ENCODE assay signal across 8 cellular contexts in the genomic region with DNA sequence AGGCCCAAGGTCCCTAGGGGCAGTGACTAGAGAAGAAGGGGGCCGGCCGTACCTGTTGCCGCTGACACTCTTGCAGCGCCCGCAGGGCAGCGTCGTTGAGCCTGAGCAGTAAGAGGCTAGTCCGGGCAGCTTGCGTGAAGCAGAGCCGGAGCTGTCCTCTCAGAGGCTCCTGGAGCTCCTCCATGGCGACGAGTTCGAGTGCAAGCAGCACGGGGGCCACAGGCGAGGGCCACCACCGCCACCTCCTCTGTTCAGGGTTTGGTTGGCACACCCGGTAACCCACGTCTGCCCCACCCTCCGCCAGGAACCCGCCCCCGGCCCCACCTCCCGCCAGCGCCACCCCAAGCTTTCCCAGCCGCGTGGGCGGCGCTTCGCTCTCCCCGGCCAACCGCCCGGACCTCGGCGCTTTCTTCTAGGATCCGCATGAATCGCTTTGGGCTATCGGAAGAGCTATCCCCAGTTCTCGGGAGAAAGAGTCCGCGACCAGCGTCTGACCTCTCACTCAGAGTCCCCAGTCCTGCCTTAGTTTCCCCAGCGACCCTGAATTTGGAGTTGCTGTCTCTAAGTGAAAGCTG. TPM values are rescaled to one million over a fixed set of nuclear protein-coding genes. Genes with fewer than 3 reads are reported as not detected.
DNase-seq lines count a peak whose midpoint lies in the region; ATAC-seq and TF ChIP-seq lines count a peak whose summit lies in the region.

TSS of gene ELL3 (minus strand) at position 249 of the 575 bp plus-strand sequence. CDS start at position 184, 65 bp downstream.

- peak within 1 kb of the TSS; percentile 82 for H3K4me3 Mint-ChIP-seq in GM23338
- peak within 1 kb of the TSS; percentile 91 for H3K4me3 Mint-ChIP-seq in activated naive CD8-positive, alpha-beta T cell treated with anti-CD3 and anti-CD28 coated beads, Interleukin-2, amount 10 ng/mL, durations not matched to agents 7 days and 5 days

- H3K9me3 ChIP-seq in MG63 (no peaks in the 10 kb centered on the region), SK-N-SH (no peaks in the 10 kb centered on the region), heart left ventricle (no peaks in the 10 kb centered on the region), psoas muscle (no peaks in the 10 kb centered on the region), aorta (ENCODE audit: control insufficient read depth, low read length) (no peaks in the 10 kb centered on the region)

- H2AFZ ChIP-seq in GM23338 (peak within 1 kb of the TSS; percentile 98), SK-N-SH (ENCODE audit: low read depth) (peak within 1 kb of the TSS; percentile 69)

- H3K4me2 ChIP-seq in GM23338 (peak within 1 kb of the TSS; percentile 96), SK-N-SH (peak within 1 kb of the TSS; percentile 75)

- WGBS in SK-N-SH (ENCODE audit: low lambda C conversion rate), result 30% methylated on average over 16 of the region's 41 CpGs
- 2 to 5% (median 2%) methylated on average over 14 to 41 of the region's 41 CpGs for WGBS in heart left ventricle, 4 donors
- 0 to 2% (median 2%) methylated on average over 39 to 41 of the region's 41 CpGs for WGBS in psoas muscle, 3 donors
- WGBS in aorta, 2 donors, result 0% methylated on average over 30 to 41 of the region's 41 CpGs

- H3K27ac ChIP-seq in GM23338 (ENCODE audit: low read depth), result peak within 1 kb of the TSS; percentile 76; the same call in 1 of the 2 replicates
- peak within 1 kb of the TSS in 1 of 2 experiments; percentile 22; a peak in 2 of 4 replicates for H3K27ac ChIP-seq in SK-N-SH (ENCODE audit: low read depth in 2 of 2, low read length in 1 of 2)
- peak within 1 kb of the TSS; percentile 30 to 91 (median 81) for H3K27ac ChIP-seq in heart left ventricle
- H3K27ac ChIP-seq in psoas muscle, result peak within 1 kb of the TSS; percentile 74
- peak within 1 kb of the TSS in 1 of 2 donors; percentile 78 for H3K27ac ChIP-seq in aorta (ENCODE audit: low read depth in 1 of 2, low read length in 2 of 2)

- H3K9ac ChIP-seq in SK-N-SH, result peak within 1 kb of the TSS; percentile 23; the same call in 1 of the 2 replicates

- peak in 1 of 2 donors; percentile 18 for TF ChIP-seq POLR2A in heart left ventricle (IDR thresholded peaks at IDR 0.05)

- H3K79me2 ChIP-seq in GM23338 (replicated peaks; ENCODE audit: insufficient read depth) (no peaks in the 10 kb centered on the region), SK-N-SH (ENCODE audit: insufficient read depth) (no peaks in the 10 kb centered on the region)

- H3K4me1 ChIP-seq in GM23338 (ENCODE audit: insufficient read depth), result peaks cover 11% of the 10 kb centered on the region
- peaks cover 0 to 3% of the 10 kb centered on the region in 2 experiments; a peak in 1 of 4 replicates for H3K4me1 ChIP-seq in SK-N-SH (ENCODE audit: control insufficient read depth in 1 of 2, insufficient read depth in 2 of 2, low read depth in 1 of 2, low read length in 1 of 2)
- H3K4me1 ChIP-seq in heart left ventricle, result peaks cover 0 to 26% (median 13%) of the 10 kb centered on the region in 12 donors
- H3K4me1 ChIP-seq in psoas muscle, result peaks cover 4% of the 10 kb centered on the region
- no peaks in the 10 kb centered on the region for H3K4me1 ChIP-seq in aorta (ENCODE audit: control insufficient read depth in 1 of 2, insufficient read depth in 2 of 2, low read length in 2 of 2)

- CTCF ChIA-PET in SK-N-SH (lab: Yijun Ruan, JAX), result interaction anchor here (0.6 to 3.0 kb wide), 9 partner anchors 8 to 690 kb away, joined by 3 to 13 read pairs (median 5); partner anchors contain the start of gene SERF2

- TF ChIP-seq EP300 in SK-N-SH (IDR thresholded peaks at IDR 0.05; ENCODE audit: borderline replicate concordance in 1 of 2, low read depth in 1 of 2, low read length in 1 of 2), result no peak

- DNase-seq in Daoy (ENCODE audit: low read depth) (peak; percentile 81), GM23338 (ENCODE audit: low spot score) (peak; percentile 80), MG63 (peak; percentile 85), SK-N-SH (peak; percentile 61), heart left ventricle (peak; percentile 78 to 89 (median 81)), psoas muscle (peak; percentile 81 to 85), aorta (peak; percentile 87 to 94)
- DNase-seq in activated naive CD8-positive, alpha-beta T cell treated with anti-CD3 and anti-CD28 coated beads, Interleukin-2, amount 10 ng/mL, durations not matched to agents 7 days and 5 days, result peak; percentile 84

- TF ChIP-seq RAD21 in SK-N-SH (IDR thresholded peaks at IDR 0.05; ENCODE audit: low read length), result no peak

- no peaks in the 10 kb centered on the region; the same call in 2 of the 3 replicates for H3K9me3 Mint-ChIP-seq in GM23338
- no peaks in the 10 kb centered on the region for H3K9me3 Mint-ChIP-seq in activated naive CD8-positive, alpha-beta T cell treated with anti-CD3 and anti-CD28 coated beads, Interleukin-2, amount 10 ng/mL, durations not matched to agents 7 days and 5 days

- peaks cover 17% of the 10 kb centered on the region for H3K4me1 Mint-ChIP-seq in GM23338
- H3K4me1 Mint-ChIP-seq in activated naive CD8-positive, alpha-beta T cell treated with anti-CD3 and anti-CD28 coated beads, Interleukin-2, amount 10 ng/mL, durations not matched to agents 7 days and 5 days, result peaks cover 13% of the 10 kb centered on the region

- H3K27me3 ChIP-seq in GM23338 (ENCODE audit: insufficient read depth) (no peaks in the 10 kb centered on the region), MG63 (no peaks in the 10 kb centered on the region), SK-N-SH (ENCODE audit: insufficient read depth) (no peaks in the 10 kb centered on the region), heart left ventricle (no peaks in the 10 kb centered on the region), psoas muscle (ENCODE audit: insufficient read depth in 3 of 3, low read length in 2 of 3) (no peaks in the 10 kb centered on the region), aorta (ENCODE audit: control insufficient read depth in 1 of 2, insufficient read depth in 2 of 2, low read length in 1 of 2) (no peaks in the 10 kb centered on the region)

- H3K9me2 ChIP-seq in GM23338 (ENCODE audit: insufficient read depth) (no peaks in the 10 kb centered on the region), SK-N-SH (no peaks in the 10 kb centered on the region)

- H3K4me3 ChIP-seq in GM23338 (peak within 1 kb of the TSS; percentile 95), MG63 (peak within 1 kb of the TSS; percentile 64), SK-N-SH (ENCODE audit: low read depth in 2 of 2, low read length in 1 of 2) (peak within 1 kb of the TSS; percentile 48 to 57), heart left ventricle (peak within 1 kb of the TSS; percentile 43 to 83 (median 69)), psoas muscle (peak within 1 kb of the TSS; percentile 78), aorta (ENCODE audit: low read length in 2 of 2) (peak within 1 kb of the TSS; percentile 14 to 58)

- peaks cover 19% of the 10 kb centered on the region for H3K27me3 Mint-ChIP-seq in GM23338 (ENCODE audit: insufficient read depth, low read depth, poor library complexity)
- H3K27me3 Mint-ChIP-seq in activated naive CD8-positive, alpha-beta T cell treated with anti-CD3 and anti-CD28 coated beads, Interleukin-2, amount 10 ng/mL, durations not matched to agents 7 days and 5 days, result no peaks in the 10 kb centered on the region

- H4K20me1 ChIP-seq in GM23338 (replicated peaks; ENCODE audit: insufficient read depth) (peaks cover 11% of the 10 kb centered on the region), SK-N-SH (ENCODE audit: insufficient read depth) (no peaks in the 10 kb centered on the region)

- peak within 1 kb of the TSS; percentile 48; the same call in 1 of the 2 replicates for H3K27ac Mint-ChIP-seq in GM23338
- peak within 1 kb of the TSS; percentile 93 for H3K27ac Mint-ChIP-seq in activated naive CD8-positive, alpha-beta T cell treated with anti-CD3 and anti-CD28 coated beads, Interleukin-2, amount 10 ng/mL, durations not matched to agents 7 days and 5 days

- ATAC-seq in GM23338 (peak; percentile 68), heart left ventricle (peak; percentile 68 to 90 (median 86)), psoas muscle (peak; percentile 73 to 87 (median 82)), aorta (ENCODE audit: low FRiP score) (peak; percentile 93)
- peak; percentile 71 for ATAC-seq in activated naive CD8-positive, alpha-beta T cell treated with anti-CD3 and anti-CD28 coated beads, Interleukin-2, amount 10 ng/mL, durations not matched to agents 7 days and 5 days (ENCODE audit: low read depth)

- peaks cover 15% of the 10 kb centered on the region for H3K36me3 ChIP-seq in GM23338 (ENCODE audit: insufficient read depth)
- peaks cover 30% of the 10 kb centered on the region for H3K36me3 ChIP-seq in MG63
- peaks cover 10 to 19% of the 10 kb centered on the region in 2 experiments for H3K36me3 ChIP-seq in SK-N-SH (replicated peaks in 1 of 2; ENCODE audit: control insufficient read depth in 1 of 2, insufficient read depth in 2 of 2, low read length in 1 of 2)
- H3K36me3 ChIP-seq in heart left ventricle, result peaks cover 0 to 30% (median 21%) of the 10 kb centered on the region in 9 donors
- peaks cover 5 to 25% of the 10 kb centered on the region in 2 donors for H3K36me3 ChIP-seq in psoas muscle (ENCODE audit: insufficient read depth in 1 of 2, low read depth in 1 of 2)
- H3K36me3 ChIP-seq in aorta (ENCODE audit: control insufficient read depth in 1 of 2, insufficient read depth in 2 of 2, low read length in 1 of 2), result peaks cover 0 to under 1% of the 10 kb centered on the region in 2 donors

- no peak for TF ChIP-seq CTCF in GM23338 (conservative IDR thresholded peaks at IDR 0.05; ENCODE audit: low read depth in 2 of 2)
- TF ChIP-seq CTCF in SK-N-SH (IDR thresholded peaks at IDR 0.05), result no peak
- TF ChIP-seq CTCF in heart left ventricle (IDR thresholded peaks at IDR 0.05), result no peak
- no peak for TF ChIP-seq CTCF in psoas muscle (IDR thresholded peaks at IDR 0.05)

- POLR2A ChIA-PET in SK-N-SH (lab: Yijun Ruan, JAX), result interaction anchor here (1.3 kb wide), 1 partner anchor 12 kb away, joined by 3 read pairs; no protein-coding TSS in a partner anchor
- POLR2A ChIA-PET in activated naive CD8-positive, alpha-beta T cell treated with anti-CD3 and anti-CD28 coated beads, Interleukin-2, amount 10 ng/mL, durations not matched to agents 7 days and 5 days (lab: Charles Lee), result interaction anchor here (0.6 to 5.8 kb wide), 11 partner anchors 9 to 406 kb away, joined by 3 to 80 read pairs (median 8); partner anchors contain the start of genes HYPK, MFAP1, PDIA3 and SERF2

- H3F3A ChIP-seq in GM23338 (replicated peaks; ENCODE audit: low read depth), result peaks cover 43% of the 10 kb centered on the region
- peaks cover 34% of the 10 kb centered on the region for H3F3A ChIP-seq in SK-N-SH (replicated peaks; ENCODE audit: insufficient read depth)

- peaks cover 23% of the 10 kb centered on the region for H3K36me3 Mint-ChIP-seq in GM23338 (ENCODE audit: low read depth)
- H3K36me3 Mint-ChIP-seq in activated naive CD8-positive, alpha-beta T cell treated with anti-CD3 and anti-CD28 coated beads, Interleukin-2, amount 10 ng/mL, durations not matched to agents 7 days and 5 days, result peaks cover 5% of the 10 kb centered on the region

- intact Hi-C loops in heart left ventricle (cut with DNase I), result no loop called here
- intact Hi-C loops in psoas muscle (cut with DNase I), result no loop called here
- intact Hi-C loops in aorta (cut with DNase I), result no loop called here

RNA-seq across cellular contexts. Expression of gene ELL3, which starts in this region (rescaled TPM):
- 1.2 TPM in 1 of 2 replicates, not detected in the other for total RNA-seq in Daoy (2014; rRNA removed; shearing (Covaris generic))
- total RNA-seq in GM23338 (2014; rRNA removed; shearing (Covaris generic)), result 13.6 and 19.2 TPM in 2 replicates
- 12.0 and 14.2 TPM in 2 replicates for polyA plus RNA-seq in GM23338 (2016; fragmentation: Nextera tagmentation; extraction: Ambion mirVana)
- 5.6 TPM in 1 of 2 replicates, not detected in the other for total RNA-seq in MG63 (2014; rRNA removed; shearing (Covaris generic); ENCODE audit: low replicate concordance)
- 0.67 and 0.89 TPM in 2 replicates for polyA plus RNA-seq in SK-N-SH (2012; rRNA removed)
- polyA plus RNA-seq in SK-N-SH (2012; cell fraction: cytosol; rRNA removed), result 0.63 and 0.64 TPM in 2 replicates
- polyA plus RNA-seq in SK-N-SH (2012; cell fraction: nucleus; rRNA removed), result 2.2 and 3.7 TPM in 2 replicates
- 1 to 10 TPM; 4.6 to 4.9 TPM for total RNA-seq in activated naive CD8-positive, alpha-beta T cell treated with anti-CD3 and anti-CD28 coated beads, Interleukin-2, amount 10 ng/mL, durations not matched to agents 7 days and 5 days
- 1 to 10 TPM in 5 of 9 donors, under 1 TPM in 4; 0.35 to 6.3 (median 1.0) TPM for total RNA-seq in heart left ventricle
- 1 to 10 TPM in 1 of 2 donors, under 1 TPM in 1; 0.86 to 1.1 TPM for polyA plus RNA-seq in heart left ventricle
- 1 to 10 TPM; 1.3 to 8.5 (median 2.3) TPM for total RNA-seq in psoas muscle
- 1 to 10 TPM; 1.5 to 4.6 (median 4.1) TPM for polyA plus RNA-seq in psoas muscle
- 1 to 10 TPM; 2.5 to 4.5 TPM for total RNA-seq in aorta
- 1 to 10 TPM; 7.8 to 7.9 TPM for polyA plus RNA-seq in aorta

Comparison
In these comparisons a context has a peak if more than half of its experiments do, and no peak if none do; other contexts are left out.
1. H3K4me3 ChIP-seq: peak in every context shown above with its lines; median percentile 95 in GM23338; 78 in psoas muscle; 69 in heart left ventricle; 64 in MG63; 52 in SK-N-SH; 36 in aorta.